In the genomic region with DNA sequence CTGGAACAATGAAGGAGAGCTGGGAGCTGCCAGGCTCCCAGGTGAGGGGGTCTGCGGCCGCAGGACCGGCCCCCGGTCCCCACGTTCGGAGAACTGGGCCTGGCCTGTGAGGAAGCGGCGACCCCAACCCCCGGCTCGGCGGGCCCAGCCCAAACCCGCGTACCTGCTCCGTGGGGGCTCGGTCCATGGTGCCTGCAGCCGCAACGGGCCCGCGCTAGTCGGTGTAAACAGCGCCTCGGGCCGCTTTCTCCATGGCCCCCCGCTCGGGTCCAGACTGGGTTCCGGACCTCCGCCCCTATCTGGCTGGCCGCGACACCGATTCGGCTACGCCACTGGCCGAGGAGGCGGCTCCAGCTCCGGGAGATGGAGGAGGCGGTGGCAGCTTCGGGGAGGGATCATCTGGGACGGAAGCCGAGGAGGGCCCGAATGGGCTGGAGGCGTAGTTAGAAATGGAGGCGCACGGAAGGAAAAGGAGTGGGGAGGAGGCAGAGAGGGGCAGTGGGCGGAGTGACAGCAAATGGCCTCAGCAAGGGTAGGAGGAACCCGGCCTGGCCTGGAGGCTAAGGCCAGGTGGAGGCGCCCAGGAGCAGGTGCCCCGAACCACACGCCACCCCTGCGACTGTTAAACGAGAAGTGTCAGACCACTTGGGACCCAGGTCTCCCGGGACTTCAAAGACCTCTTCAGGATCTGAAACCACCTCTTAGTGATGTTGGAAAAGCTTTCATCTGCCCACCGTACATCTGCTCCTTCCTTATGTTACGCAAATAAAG, we compare ENCODE assay signal across 1 cellular context.
TF ChIP-seq lines count a peak whose summit lies in the region.

TSS of gene SECISBP2L (minus strand) at position 334 of the 771 bp plus-strand sequence. CDS start at position 187, 147 bp downstream.

TF ChIP-seq in HEK293, 187 proteins besides CTCF, POLR2A, EP300 and RAD21 (continued from another document and continues in another):
- TF ChIP-seq BCL6B (tag by site-specific recombination; IDR thresholded peaks at IDR 0.05) (no peak), ZNF707 (tag by site-specific recombination; IDR thresholded peaks at IDR 0.05) (no peak), ZNF623 (tag by site-specific recombination; IDR thresholded peaks at IDR 0.05) (no peak; the same call in 1 of the 2 replicates), SP2 (tag by site-specific recombination; IDR thresholded peaks at IDR 0.05) (peak; percentile 93), TSHZ1 (tag by site-specific recombination; IDR thresholded peaks at IDR 0.05; ENCODE audit: borderline replicate concordance) (no peak; the same call in 1 of the 2 replicates), KLF16 (tag by site-specific recombination; IDR thresholded peaks at IDR 0.05) (peak; percentile 99), ZNF121 (tag by site-specific recombination; IDR thresholded peaks at IDR 0.05) (peak; percentile 30; the same call in 1 of the 2 replicates), SCRT2 (tag by site-specific recombination; IDR thresholded peaks at IDR 0.05) (no peak), KLF9 (tag by site-specific recombination; IDR thresholded peaks at IDR 0.05; ENCODE audit: low read depth) (peak; percentile 88), ZNF530 (tag by site-specific recombination; IDR thresholded peaks at IDR 0.05; ENCODE audit: low read depth) (no peak), ZNF561 (tag by site-specific recombination; IDR thresholded peaks at IDR 0.05; ENCODE audit: borderline replicate concordance) (peak; percentile 35; the same call in 1 of the 2 replicates), ZNF184 (tag by site-specific recombination; IDR thresholded peaks at IDR 0.05) (no peak), REPIN1 (tag by site-specific recombination; IDR thresholded peaks at IDR 0.05; ENCODE audit: low read depth) (0 out of 2 replicates have a peak, but pooled peaks have one; percentile 20), ZNF23 (tag by site-specific recombination; IDR thresholded peaks at IDR 0.05; ENCODE audit: borderline replicate concordance) (no peak), ZSCAN16 (tag by site-specific recombination; IDR thresholded peaks at IDR 0.05) (peak; percentile 61), YY1 (tag by site-specific recombination; IDR thresholded peaks at IDR 0.05) (peak; percentile 99), ZNF704 (tag by site-specific recombination; IDR thresholded peaks at IDR 0.05) (no peak), ZFP3 (tag by site-specific recombination; IDR thresholded peaks at IDR 0.05; ENCODE audit: low read depth) (no peak), SP3 (tag by site-specific recombination; IDR thresholded peaks at IDR 0.05) (peak; percentile 97), ZNF280D (tag by site-specific recombination; IDR thresholded peaks at IDR 0.05) (0 out of 2 replicates have a peak, but pooled peaks have one; percentile 51), ZBTB17 (tag by site-specific recombination; IDR thresholded peaks at IDR 0.05) (peak; percentile 93), YY2 (tag by site-specific recombination; IDR thresholded peaks at IDR 0.05) (peak; percentile 98), ZNF596 (tag by site-specific recombination; IDR thresholded peaks at IDR 0.05) (no peak), SP7 (tag by site-specific recombination; IDR thresholded peaks at IDR 0.05) (peak; percentile 92), MYNN (tag by site-specific recombination; IDR thresholded peaks at IDR 0.05; ENCODE audit: borderline replicate concordance) (no peak), ZFP41 (tag by site-specific recombination; IDR thresholded peaks at IDR 0.05; ENCODE audit: borderline replicate concordance) (no peak)
- TF ChIP-seq, protein P1, sequence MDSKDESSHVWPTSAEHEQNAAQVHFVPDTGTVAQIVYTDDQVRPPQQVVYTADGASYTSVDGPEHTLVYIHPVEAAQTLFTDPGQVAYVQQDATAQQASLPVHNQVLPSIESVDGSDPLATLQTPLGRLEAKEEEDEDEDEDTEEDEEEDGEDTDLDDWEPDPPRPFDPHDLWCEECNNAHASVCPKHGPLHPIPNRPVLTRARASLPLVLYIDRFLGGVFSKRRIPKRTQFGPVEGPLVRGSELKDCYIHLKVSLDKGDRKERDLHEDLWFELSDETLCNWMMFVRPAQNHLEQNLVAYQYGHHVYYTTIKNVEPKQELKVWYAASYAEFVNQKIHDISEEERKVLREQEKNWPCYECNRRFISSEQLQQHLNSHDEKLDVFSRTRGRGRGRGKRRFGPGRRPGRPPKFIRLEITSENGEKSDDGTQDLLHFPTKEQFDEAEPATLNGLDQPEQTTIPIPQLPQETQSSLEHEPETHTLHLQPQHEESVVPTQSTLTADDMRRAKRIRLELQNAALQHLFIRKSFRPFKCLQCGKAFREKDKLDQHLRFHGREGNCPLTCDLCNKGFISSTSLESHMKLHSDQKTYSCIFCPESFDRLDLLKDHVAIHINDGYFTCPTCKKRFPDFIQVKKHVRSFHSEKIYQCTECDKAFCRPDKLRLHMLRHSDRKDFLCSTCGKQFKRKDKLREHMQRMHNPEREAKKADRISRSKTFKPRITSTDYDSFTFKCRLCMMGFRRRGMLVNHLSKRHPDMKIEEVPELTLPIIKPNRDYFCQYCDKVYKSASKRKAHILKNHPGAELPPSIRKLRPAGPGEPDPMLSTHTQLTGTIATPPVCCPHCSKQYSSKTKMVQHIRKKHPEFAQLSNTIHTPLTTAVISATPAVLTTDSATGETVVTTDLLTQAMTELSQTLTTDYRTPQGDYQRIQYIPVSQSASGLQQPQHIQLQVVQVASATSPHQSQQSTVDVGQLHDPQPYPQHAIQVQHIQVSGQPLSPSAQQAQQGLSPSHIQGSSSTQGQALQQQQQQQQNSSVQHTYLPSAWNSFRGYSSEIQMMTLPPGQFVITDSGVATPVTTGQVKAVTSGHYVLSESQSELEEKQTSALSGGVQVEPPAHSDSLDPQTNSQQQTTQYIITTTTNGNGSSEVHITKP (tag by site-specific recombination; IDR thresholded peaks at IDR 0.05) = peak; percentile 87
- TF ChIP-seq, protein P2, sequence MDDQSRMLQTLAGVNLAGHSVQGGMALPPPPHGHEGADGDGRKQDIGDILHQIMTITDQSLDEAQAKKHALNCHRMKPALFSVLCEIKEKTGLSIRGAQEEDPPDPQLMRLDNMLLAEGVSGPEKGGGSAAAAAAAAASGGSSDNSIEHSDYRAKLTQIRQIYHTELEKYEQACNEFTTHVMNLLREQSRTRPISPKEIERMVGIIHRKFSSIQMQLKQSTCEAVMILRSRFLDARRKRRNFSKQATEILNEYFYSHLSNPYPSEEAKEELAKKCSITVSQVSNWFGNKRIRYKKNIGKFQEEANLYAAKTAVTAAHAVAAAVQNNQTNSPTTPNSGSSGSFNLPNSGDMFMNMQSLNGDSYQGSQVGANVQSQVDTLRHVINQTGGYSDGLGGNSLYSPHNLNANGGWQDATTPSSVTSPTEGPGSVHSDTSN (CRISPR knock-in tag; IDR thresholded peaks at IDR 0.05) = no peak
- TF ChIP-seq, protein P3, sequence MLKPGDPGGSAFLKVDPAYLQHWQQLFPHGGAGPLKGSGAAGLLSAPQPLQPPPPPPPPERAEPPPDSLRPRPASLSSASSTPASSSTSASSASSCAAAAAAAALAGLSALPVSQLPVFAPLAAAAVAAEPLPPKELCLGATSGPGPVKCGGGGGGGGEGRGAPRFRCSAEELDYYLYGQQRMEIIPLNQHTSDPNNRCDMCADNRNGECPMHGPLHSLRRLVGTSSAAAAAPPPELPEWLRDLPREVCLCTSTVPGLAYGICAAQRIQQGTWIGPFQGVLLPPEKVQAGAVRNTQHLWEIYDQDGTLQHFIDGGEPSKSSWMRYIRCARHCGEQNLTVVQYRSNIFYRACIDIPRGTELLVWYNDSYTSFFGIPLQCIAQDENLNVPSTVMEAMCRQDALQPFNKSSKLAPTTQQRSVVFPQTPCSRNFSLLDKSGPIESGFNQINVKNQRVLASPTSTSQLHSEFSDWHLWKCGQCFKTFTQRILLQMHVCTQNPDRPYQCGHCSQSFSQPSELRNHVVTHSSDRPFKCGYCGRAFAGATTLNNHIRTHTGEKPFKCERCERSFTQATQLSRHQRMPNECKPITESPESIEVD (tag by site-specific recombination; IDR thresholded peaks at IDR 0.05) = no peak
- TF ChIP-seq, protein P4, sequence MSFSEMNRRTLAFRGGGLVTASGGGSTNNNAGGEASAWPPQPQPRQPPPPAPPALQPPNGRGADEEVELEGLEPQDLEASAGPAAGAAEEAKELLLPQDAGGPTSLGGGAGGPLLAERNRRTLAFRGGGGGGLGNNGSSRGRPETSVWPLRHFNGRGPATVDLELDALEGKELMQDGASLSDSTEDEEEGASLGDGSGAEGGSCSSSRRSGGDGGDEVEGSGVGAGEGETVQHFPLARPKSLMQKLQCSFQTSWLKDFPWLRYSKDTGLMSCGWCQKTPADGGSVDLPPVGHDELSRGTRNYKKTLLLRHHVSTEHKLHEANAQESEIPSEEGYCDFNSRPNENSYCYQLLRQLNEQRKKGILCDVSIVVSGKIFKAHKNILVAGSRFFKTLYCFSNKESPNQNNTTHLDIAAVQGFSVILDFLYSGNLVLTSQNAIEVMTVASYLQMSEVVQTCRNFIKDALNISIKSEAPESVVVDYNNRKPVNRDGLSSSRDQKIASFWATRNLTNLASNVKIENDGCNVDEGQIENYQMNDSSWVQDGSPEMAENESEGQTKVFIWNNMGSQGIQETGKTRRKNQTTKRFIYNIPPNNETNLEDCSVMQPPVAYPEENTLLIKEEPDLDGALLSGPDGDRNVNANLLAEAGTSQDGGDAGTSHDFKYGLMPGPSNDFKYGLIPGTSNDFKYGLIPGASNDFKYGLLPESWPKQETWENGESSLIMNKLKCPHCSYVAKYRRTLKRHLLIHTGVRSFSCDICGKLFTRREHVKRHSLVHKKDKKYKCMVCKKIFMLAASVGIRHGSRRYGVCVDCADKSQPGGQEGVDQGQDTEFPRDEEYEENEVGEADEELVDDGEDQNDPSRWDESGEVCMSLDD (tag by site-specific recombination; IDR thresholded peaks at IDR 0.05) = peak; percentile 81; the same call in 1 of the 2 replicates
- TF ChIP-seq, protein P5, sequence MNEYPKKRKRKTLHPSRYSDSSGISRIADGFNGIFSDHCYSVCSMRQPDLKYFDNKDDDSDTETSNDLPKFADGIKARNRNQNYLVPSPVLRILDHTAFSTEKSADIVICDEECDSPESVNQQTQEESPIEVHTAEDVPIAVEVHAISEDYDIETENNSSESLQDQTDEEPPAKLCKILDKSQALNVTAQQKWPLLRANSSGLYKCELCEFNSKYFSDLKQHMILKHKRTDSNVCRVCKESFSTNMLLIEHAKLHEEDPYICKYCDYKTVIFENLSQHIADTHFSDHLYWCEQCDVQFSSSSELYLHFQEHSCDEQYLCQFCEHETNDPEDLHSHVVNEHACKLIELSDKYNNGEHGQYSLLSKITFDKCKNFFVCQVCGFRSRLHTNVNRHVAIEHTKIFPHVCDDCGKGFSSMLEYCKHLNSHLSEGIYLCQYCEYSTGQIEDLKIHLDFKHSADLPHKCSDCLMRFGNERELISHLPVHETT (tag by site-specific recombination; IDR thresholded peaks at IDR 0.05) = peak; percentile 95
